ENCODE assay signal across 19 cellular contexts in the genomic region with DNA sequence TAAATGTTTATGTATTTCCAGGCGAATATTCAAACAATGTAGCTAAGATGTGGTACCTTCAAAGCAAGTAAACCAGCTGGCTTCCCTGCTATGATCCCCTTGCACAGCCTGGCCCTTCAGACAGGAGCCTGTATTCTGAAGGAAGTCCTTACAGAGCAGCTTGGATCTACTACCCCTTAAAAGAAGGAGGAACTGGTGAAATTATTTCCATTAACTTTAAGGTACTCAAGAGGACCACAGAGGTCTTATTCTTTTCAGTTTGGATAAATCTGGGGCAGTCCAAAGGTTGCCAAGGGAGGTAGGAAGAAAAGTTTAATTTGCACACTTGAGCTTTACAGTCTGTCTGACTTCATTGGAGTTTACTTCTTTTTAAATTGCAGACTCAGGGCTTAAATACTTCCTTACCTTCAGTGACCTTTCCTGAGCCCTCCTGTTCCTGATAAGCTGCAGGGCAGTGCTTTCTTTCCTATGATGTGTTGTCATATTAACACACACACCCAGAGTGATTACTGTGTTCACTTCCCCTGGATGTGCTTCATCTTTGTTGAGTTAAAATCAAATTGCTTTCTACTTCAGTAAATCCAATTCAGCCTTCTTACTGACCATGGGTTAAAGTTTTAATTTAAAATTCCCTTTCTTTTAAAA. TPM values are rescaled to one million over a fixed set of nuclear protein-coding genes. Genes with fewer than 3 reads are reported as not detected.
A peak's percentile ranks its signal among the peaks of the same experiment; 100 is the strongest.
DNase-seq lines count a peak whose midpoint lies in the region; ATAC-seq and TF ChIP-seq lines count a peak whose summit lies in the region.
"Had no signal": no experiment of that assay in that cellular context is flagged by ENCODE, and none has a peak within 500 bp of the region (broad histone marks: within the 10 kb centered on the region; RNA-seq: fewer than 3 reads in every experiment).

No MANE protein-coding gene starts in this region.

- no peak overlapping the region for H2AFZ ChIP-seq in DND-41 (ENCODE audit: low read depth, low read length)
- H2AFZ ChIP-seq in Loucy (ENCODE audit: low read length), result no peak overlapping the region
- H2AFZ ChIP-seq in neural progenitor cell (replicated peaks), result no peak overlapping the region

- H3K9me2 ChIP-seq in Loucy (replicated peaks; ENCODE audit: low read depth, low read length), result no peaks in the 10 kb centered on the region

- no TSS peak for BruUV-seq in Calu3 (replicated peaks; lab: Mats Ljungman, UMichigan)

- H3K4me3 Mint-ChIP-seq in endodermal cell, result no peak overlapping the region
- H3K4me3 Mint-ChIP-seq in neural progenitor cell, result no peak overlapping the region
- H3K4me3 Mint-ChIP-seq in Calu3 (ENCODE audit: low read depth, unreplicated experiment), result no peak overlapping the region
- H3K4me3 Mint-ChIP-seq: B cell; CD4-positive, alpha-beta memory T cell had no signal

- peaks cover 1% of the 10 kb centered on the region for H3K9me3 ChIP-seq in DND-41 (ENCODE audit: insufficient read depth, low read length, severe bottlenecking)
- H3K9me3 ChIP-seq in Loucy (ENCODE audit: insufficient read depth, low read depth, low read length), result peaks cover 5% of the 10 kb centered on the region
- H3K9me3 ChIP-seq in endodermal cell (ENCODE audit: control insufficient read depth, low read length), result peaks cover 16% of the 10 kb centered on the region
- H3K9me3 ChIP-seq in neural progenitor cell (ENCODE audit: low read depth), result peaks cover 3% of the 10 kb centered on the region

- no peaks in the 10 kb centered on the region for H4K20me1 ChIP-seq in DND-41 (ENCODE audit: insufficient read depth, low read length)
- no peaks in the 10 kb centered on the region for H4K20me1 ChIP-seq in Loucy (ENCODE audit: insufficient read depth, low read length, poor library complexity, severe bottlenecking)
- no peaks in the 10 kb centered on the region for H4K20me1 ChIP-seq in neural progenitor cell (ENCODE audit: low read depth)

- H3K27ac ChIP-seq in DND-41 (ENCODE audit: low read length) (no peak overlapping the region), endodermal cell (ENCODE audit: low read depth, low read length) (no peak overlapping the region), neural progenitor cell (no peak overlapping the region)
- H3K27ac ChIP-seq: SK-N-MC had no signal

- H3K27me3 Mint-ChIP-seq in endodermal cell (ENCODE audit: insufficient read depth) (no peaks in the 10 kb centered on the region), neural progenitor cell (ENCODE audit: insufficient read depth, low read depth) (peaks cover 2% of the 10 kb centered on the region), Calu3 (ENCODE audit: unreplicated experiment) (no peaks in the 10 kb centered on the region)
- H3K27me3 Mint-ChIP-seq: CD4-positive, alpha-beta memory T cell had no signal

- TF ChIP-seq CTCF in DND-41 (IDR thresholded peaks at IDR 0.05; ENCODE audit: borderline replicate concordance, extremely low read depth, low read length, poor library complexity, severe bottlenecking) (no peak), Loucy (conservative IDR thresholded peaks at IDR 0.05; ENCODE audit: low read length) (no peak), endodermal cell (conservative IDR thresholded peaks at IDR 0.05) (no peak), neural progenitor cell (IDR thresholded peaks at IDR 0.05) (no peak), Calu3 (IDR thresholded peaks at IDR 0.05; ENCODE audit: unreplicated experiment) (no peak)

- no peak overlapping the region for H3K4me2 ChIP-seq in DND-41 (ENCODE audit: insufficient read depth, low read length)
- no peak overlapping the region for H3K4me2 ChIP-seq in Loucy (ENCODE audit: low read depth, low read length, poor library complexity, severe bottlenecking)
- no peak overlapping the region for H3K4me2 ChIP-seq in neural progenitor cell

- CTCF ChIA-PET in Calu3 (lab: Charles Lee), result no interaction called here

- H3K27ac Mint-ChIP-seq in endodermal cell (peak overlapping the region; percentile 59), neural progenitor cell (peak overlapping the region; percentile 64), Calu3 (ENCODE audit: unreplicated experiment) (no peak overlapping the region)
- H3K27ac Mint-ChIP-seq: B cell had no signal

- H3K4me1 Mint-ChIP-seq in endodermal cell (peaks cover 10% of the 10 kb centered on the region), neural progenitor cell (peaks cover 10% of the 10 kb centered on the region), Calu3 (ENCODE audit: low read depth, unreplicated experiment) (no peaks in the 10 kb centered on the region)

- no peak overlapping the region for H3K9ac ChIP-seq in DND-41 (ENCODE audit: low read depth, low read length)
- peak overlapping the region; percentile 11 for H3K9ac ChIP-seq in Loucy (ENCODE audit: low read depth, low read length, poor library complexity, severe bottlenecking)
- H3K9ac ChIP-seq in endodermal cell (ENCODE audit: extremely low read depth, low read length, poor library complexity, severe bottlenecking), result no peak overlapping the region
- no peak overlapping the region for H3K9ac ChIP-seq in neural progenitor cell

- H3K36me3 ChIP-seq in DND-41 (ENCODE audit: insufficient read depth, low read length) (no peaks in the 10 kb centered on the region), Loucy (ENCODE audit: insufficient read depth, low read length) (no peaks in the 10 kb centered on the region), endodermal cell (ENCODE audit: control insufficient read depth, insufficient read depth, low read length) (no peaks in the 10 kb centered on the region), neural progenitor cell (no peaks in the 10 kb centered on the region)

- H3K27me3 ChIP-seq in DND-41 (ENCODE audit: insufficient read depth, low read length, poor library complexity) (no peaks in the 10 kb centered on the region), Loucy (ENCODE audit: insufficient read depth, low read length, poor library complexity, severe bottlenecking) (no peaks in the 10 kb centered on the region), endodermal cell (ENCODE audit: control insufficient read depth, insufficient read depth, low read length, poor library complexity, severe bottlenecking) (no peaks in the 10 kb centered on the region), neural progenitor cell (no peaks in the 10 kb centered on the region)

- H3K4me3 ChIP-seq in DND-41 (ENCODE audit: low read depth in 1 of 2, low read length in 2 of 2), result no peak overlapping the region
- no peak overlapping the region for H3K4me3 ChIP-seq in Loucy (ENCODE audit: low read length, poor library complexity, severe bottlenecking)
- H3K4me3 ChIP-seq in endodermal cell (ENCODE audit: low read length), result no peak overlapping the region
- no peak overlapping the region for H3K4me3 ChIP-seq in neural progenitor cell
- H3K4me3 ChIP-seq: SK-N-MC had no signal

- H3K9me3 Mint-ChIP-seq in endodermal cell (peaks cover 28% of the 10 kb centered on the region), neural progenitor cell (peaks cover 18% of the 10 kb centered on the region), Calu3 (ENCODE audit: low read depth, unreplicated experiment) (peaks cover 6% of the 10 kb centered on the region)

- no peaks in the 10 kb centered on the region for H3F3A ChIP-seq in Loucy (ENCODE audit: low read depth)
- no peaks in the 10 kb centered on the region for H3F3A ChIP-seq in neural progenitor cell (ENCODE audit: low read depth)

- WGBS in endodermal cell (ENCODE audit: insufficient coverage in 1 of 2, insufficient read length in 1 of 2), 2 experiments, result 45 to 69% methylated on average over 1 of the region's 1 CpG

- H3K36me3 Mint-ChIP-seq in endodermal cell (ENCODE audit: low read depth) (peaks cover 18% of the 10 kb centered on the region), neural progenitor cell (no peaks in the 10 kb centered on the region), Calu3 (ENCODE audit: insufficient read depth, unreplicated experiment) (no peaks in the 10 kb centered on the region)

- intact Hi-C loops in Calu3 (cut with micrococcal nuclease; ENCODE audit: unreplicated experiment), result no loop called here

- DNase-seq in DND-41, result no peak
- no peak for DNase-seq in endodermal cell
- DNase-seq in neural progenitor cell (ENCODE audit: low spot score), result no peak
- no peak for DNase-seq in SW 1271 (lab: John Stamatoyannopoulos, UW)
- no peak for DNase-seq in Calu3
- DNase-seq: ACHN; CD4-positive, alpha-beta memory T cell; EL; HCEC 1CT; MV-4-11; NCI-H1436 treated with DMSO at 0.1 percent for 48 hours; NCI-H2081; NCI-H69 had no signal

- ATAC-seq in DND-41 (ENCODE audit: insufficient read depth, low read depth) (0 out of 3 replicates have a peak, but pooled peaks have one; percentile 19), GM19452 (IDR thresholded peaks at IDR 0.05; ENCODE audit: unreplicated experiment) (no peak)
- ATAC-seq: Panc1, Right ventricle myocardium inferior had no signal

- H3K4me1 ChIP-seq in DND-41 (ENCODE audit: insufficient read depth, low read length), result no peaks in the 10 kb centered on the region
- H3K4me1 ChIP-seq in Loucy (ENCODE audit: insufficient read depth, low read length, poor library complexity, severe bottlenecking), result peaks cover 44% of the 10 kb centered on the region
- H3K4me1 ChIP-seq in endodermal cell (ENCODE audit: control insufficient read depth, insufficient read depth, low read length), result no peaks in the 10 kb centered on the region
- H3K4me1 ChIP-seq in neural progenitor cell, result peaks cover 4% of the 10 kb centered on the region

- no peaks in the 10 kb centered on the region for H3K79me2 ChIP-seq in DND-41 (ENCODE audit: insufficient read depth, low read length)
- H3K79me2 ChIP-seq in Loucy (ENCODE audit: insufficient read depth, low read length), result peaks cover 24% of the 10 kb centered on the region; the same call in 1 of the 2 replicates
- no peaks in the 10 kb centered on the region for H3K79me2 ChIP-seq in neural progenitor cell (ENCODE audit: low read depth)

RNA-seq across cellular contexts. Expression of gene DISC1, which starts 40.5 kb away (rescaled TPM):
- 1 to 10 TPM; 8.0 to 9.4 TPM for total RNA-seq in endodermal cell
- polyA plus RNA-seq in endodermal cell (2013, experiment 1 of 2), result 2.3 TPM
- 2.2 TPM for polyA plus RNA-seq in endodermal cell (2013, experiment 2 of 2)
- total RNA-seq in neural progenitor cell (ENCODE audit: low replicate concordance), result 1.8 and 3.2 TPM in 2 replicates
- total RNA-seq in Calu3 (2022), result 6.6 and 9.8 TPM in 2 replicates
